ENCODE assay signal across 1 cellular context in genomic region chr20:3218307-3218988, GRCh38.
TF ChIP-seq lines count a peak whose summit lies in the region.

No MANE protein-coding gene starts in this region.

TF ChIP-seq in GM12878, 131 proteins besides CTCF, POLR2A, EP300 and RAD21:
- TF ChIP-seq EED (IDR thresholded peaks at IDR 0.05; ENCODE audit: low read depth), result no peak
- no peak for TF ChIP-seq TCF12 (IDR thresholded peaks at IDR 0.05; ENCODE audit: low read depth, low read length)
- no peak for TF ChIP-seq NFYA (IDR thresholded peaks at IDR 0.05; ENCODE audit: borderline replicate concordance, low read depth, low read length)
- no peak for TF ChIP-seq TCF3 (IDR thresholded peaks at IDR 0.05; ENCODE audit: borderline replicate concordance, insufficient read depth, low read depth, low read length)
- no peak for TF ChIP-seq ATF3 (IDR thresholded peaks at IDR 0.05; ENCODE audit: borderline replicate concordance, extremely low read depth, low read depth, low read length)
- TF ChIP-seq CREM (IDR thresholded peaks at IDR 0.05; ENCODE audit: low read depth), result 0 out of 2 replicates have a peak, but pooled peaks have one; percentile 26
- peak in 1 of 2 experiments; percentile 56; a peak in 2 of 4 replicates for TF ChIP-seq BHLHE40 (IDR thresholded peaks at IDR 0.05; ENCODE audit: borderline replicate concordance in 1 of 2, low read depth in 2 of 2, low read length in 1 of 2)
- no peak for TF ChIP-seq ESRRA (IDR thresholded peaks at IDR 0.05; ENCODE audit: low read length)
- peak; percentile 68; the same call in 1 of the 2 replicates for TF ChIP-seq SMARCA5 (IDR thresholded peaks at IDR 0.05)
- no peak for TF ChIP-seq ZNF592 (IDR thresholded peaks at IDR 0.05)
- no peak for TF ChIP-seq SIN3A (IDR thresholded peaks at IDR 0.05; ENCODE audit: low read depth, low read length)
- no peak for TF ChIP-seq JUND (IDR thresholded peaks at IDR 0.05; ENCODE audit: low read depth, low read length)
- no peak for TF ChIP-seq SKIL (IDR thresholded peaks at IDR 0.05; ENCODE audit: low read depth, poor library complexity, severe bottlenecking)
- no peak for TF ChIP-seq TARDBP (IDR thresholded peaks at IDR 0.05; ENCODE audit: borderline replicate concordance)
- no peak for TF ChIP-seq KDM1A (IDR thresholded peaks at IDR 0.05; ENCODE audit: borderline replicate concordance)
- no peak for TF ChIP-seq HDAC2 (IDR thresholded peaks at IDR 0.05)
- TF ChIP-seq ZZZ3 (IDR thresholded peaks at IDR 0.05; ENCODE audit: control insufficient read depth, insufficient read length, low read depth), result no peak
- TF ChIP-seq PBX3 (IDR thresholded peaks at IDR 0.05; ENCODE audit: insufficient replicate concordance, low read depth, low read length), result no peak
- no peak for TF ChIP-seq STAT1 (conservative IDR thresholded peaks at IDR 0.05)
- TF ChIP-seq SMC3 (IDR thresholded peaks at IDR 0.05; ENCODE audit: borderline replicate concordance, low read length), result peak; percentile 64
- no peak for TF ChIP-seq ZNF24 (IDR thresholded peaks at IDR 0.05)
- TF ChIP-seq ZNF687 (IDR thresholded peaks at IDR 0.05), result no peak
- no peak for TF ChIP-seq GABPA (IDR thresholded peaks at IDR 0.05; ENCODE audit: low read depth)
- 0 out of 2 replicates have a peak, but pooled peaks have one; percentile 35 for TF ChIP-seq GATAD2B (conservative IDR thresholded peaks at IDR 0.05; ENCODE audit: low read depth)
- no peak for TF ChIP-seq CHD1 (IDR thresholded peaks at IDR 0.05; ENCODE audit: low read depth, low read length)
- 0 out of 2 replicates have a peak, but pooled peaks have one; percentile 56 for TF ChIP-seq HDGF (IDR thresholded peaks at IDR 0.05)
- TF ChIP-seq EZH2 (IDR thresholded peaks at IDR 0.05; ENCODE audit: borderline replicate concordance, control insufficient read depth, low read depth, low read length), result no peak
- TF ChIP-seq YY1 (IDR thresholded peaks at IDR 0.05; ENCODE audit: low read depth, low read length), result peak; percentile 52; the same call in 1 of the 2 replicates
- TF ChIP-seq IKZF1 (conservative IDR thresholded peaks at IDR 0.05), result peak; percentile 29; the same call in 1 of the 2 replicates
- no peak for TF ChIP-seq RFX5 (IDR thresholded peaks at IDR 0.05; ENCODE audit: low read depth, low read length)
TF ChIP-seq in GM12878: peak in this region for 8.
